ENCODE assay signal across 14 cellular contexts in the genomic region with DNA sequence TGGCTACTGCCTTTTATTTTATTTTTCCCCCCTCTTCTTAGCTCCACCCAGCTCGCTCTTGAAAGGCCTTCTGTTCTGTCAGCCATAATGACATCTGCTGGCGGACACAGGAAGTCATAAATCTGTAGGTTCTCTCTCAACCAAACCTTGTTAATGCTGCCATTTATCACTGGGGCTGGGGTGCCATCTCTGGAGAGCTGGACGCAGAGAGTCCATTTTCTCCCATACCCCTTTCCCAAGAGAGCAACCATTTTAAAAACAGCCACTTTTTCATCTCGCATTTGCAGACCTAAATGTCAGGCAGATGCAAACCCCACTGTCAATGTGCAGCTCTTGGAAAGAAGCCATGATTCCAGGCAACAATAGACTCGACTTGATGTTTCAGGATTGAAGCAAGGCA. TPM values are rescaled to one million over a fixed set of nuclear protein-coding genes. Genes with fewer than 3 reads are reported as not detected.
DNase-seq lines count a peak whose midpoint lies in the region; ATAC-seq, FAIRE-seq and TF ChIP-seq lines count a peak whose summit lies in the region.
"Had no signal": no experiment of that assay in that cellular context is flagged by ENCODE, and none has a peak within 500 bp of the region (broad histone marks: within the 10 kb centered on the region; RNA-seq: fewer than 3 reads in every experiment).

No MANE protein-coding gene starts in this region.

- H3K27ac ChIP-seq in cardiac muscle cell (no peak overlapping the region), right cardiac atrium (ENCODE audit: low read length) (no peak overlapping the region), brain microvascular endothelial cell (no peak overlapping the region)
- H3K27ac ChIP-seq: sigmoid colon, SJSA1 had no signal

- H3K4me3 ChIP-seq in cardiac muscle cell = no peak overlapping the region
- no peak overlapping the region for H3K4me3 ChIP-seq in right cardiac atrium (ENCODE audit: low read length)
- no peak overlapping the region for H3K4me3 ChIP-seq in brain microvascular endothelial cell (ENCODE audit: low read depth, low read length)
- H3K4me3 ChIP-seq: sigmoid colon, SJSA1 had no signal

- no peak for ATAC-seq in right cardiac atrium
- no peak for ATAC-seq in stimulated activated naive CD8-positive, alpha-beta T cell treated with anti-CD3 and anti-CD28 coated beads, Interleukin-15, Interleukin-2, amounts not matched to agents 100 U/mL and 50 U/mL, for 24 hours
- ATAC-seq: activated T-cell treated with anti-CD3 and anti-CD28 coated beads, Interleukin-2, amount 50 U/mL, for 72 hours had no signal

- DNase-seq in cardiac muscle cell (ENCODE audit: low read depth in 1 of 2, low spot score in 1 of 2) (peak in 1 of 2 donors; percentile 35), right cardiac atrium (no peak), NCI-H748 treated with DMSO at 0.1 percent for 48 hours (lab: John Stamatoyannopoulos, UW) (peak; percentile 81), brain microvascular endothelial cell (no peak), urothelium cell line (ENCODE audit: low spot score) (peak; percentile 78), NCI-H128 (lab: John Stamatoyannopoulos, UW; ENCODE audit: unreplicated experiment) (no peak), Kasumi-1 (lab: John Stamatoyannopoulos, UW) (no peak)
- DNase-seq in stimulated activated naive CD8-positive, alpha-beta T cell treated with anti-CD3 and anti-CD28 coated beads, Interleukin-15, Interleukin-2, amounts not matched to agents 100 U/mL and 50 U/mL, for 24 hours = no peak
- DNase-seq: activated T-cell treated with anti-CD3 and anti-CD28 coated beads, Interleukin-2, amount 50 U/mL, for 72 hours; effector CD8-positive, alpha-beta T cell; sigmoid colon; stimulated activated naive CD4-positive, alpha-beta T cell had no signal

- H3K4me1 ChIP-seq in cardiac muscle cell (ENCODE audit: low read depth) (peaks cover 4% of the 10 kb centered on the region), right cardiac atrium (ENCODE audit: control insufficient read depth, insufficient read depth, low read length) (peaks cover 2% of the 10 kb centered on the region)
- H3K4me1 ChIP-seq: sigmoid colon had no signal

- H3K36me3 ChIP-seq in cardiac muscle cell = no peaks in the 10 kb centered on the region
- H3K36me3 ChIP-seq in brain microvascular endothelial cell (replicated peaks) = no peaks in the 10 kb centered on the region
- H3K36me3 ChIP-seq: sigmoid colon, SJSA1 had no signal

- 43% methylated on average over 5 of the region's 5 CpGs for WGBS in right cardiac atrium

- FAIRE-seq in urothelium cell line (lab: Jason Lieb, UNC) = peak; percentile 71
- FAIRE-seq: GM12892 had no signal

- peak; percentile 19 for TF ChIP-seq CTCF in cardiac muscle cell (IDR thresholded peaks at IDR 0.05; ENCODE audit: low read depth, low read length)
- peak; percentile 11 for TF ChIP-seq CTCF in brain microvascular endothelial cell (IDR thresholded peaks at IDR 0.05; ENCODE audit: low read depth, low read length, missing control alignments)

- intact Hi-C loops in right cardiac atrium (cut with DNase I) = no loop called here

- H3K9me3 ChIP-seq in cardiac muscle cell (ENCODE audit: low read depth) (no peaks in the 10 kb centered on the region), right cardiac atrium (ENCODE audit: control insufficient read depth, low read length) (no peaks in the 10 kb centered on the region)
- H3K9me3 ChIP-seq: sigmoid colon, SJSA1 had no signal

- in situ Hi-C loops in brain microvascular endothelial cell (cut with HindIII; ENCODE audit: low pct_ligation_motif_present, low sequenced_read_pairs) = no loop called here

- H3K27me3 ChIP-seq in cardiac muscle cell (no peaks in the 10 kb centered on the region), right cardiac atrium (ENCODE audit: control insufficient read depth, insufficient read depth) (no peaks in the 10 kb centered on the region), brain microvascular endothelial cell (replicated peaks) (no peaks in the 10 kb centered on the region)
- H3K27me3 ChIP-seq: sigmoid colon had no signal

RNA-seq across cellular contexts. Expression of a gene that starts 13.0 kb away (rescaled TPM):
- total RNA-seq in cardiac muscle cell (17.3 and 32.0 TPM in 2 replicates), right cardiac atrium (1 to 10 TPM; 5.9 to 8.9 (median 7.0) TPM)
- polyA plus RNA-seq in cardiac muscle cell (10.4 and 16.5 TPM in 2 replicates), right cardiac atrium (2.3 TPM)
- total RNA-seq: SJSA1 had no signal

Comparison
In these comparisons a context has a peak if more than half of its experiments do, and no peak if none do; other contexts are left out.
1. DNase-seq: peak in NCI-H748 treated with DMSO at 0.1 percent for 48 hours (single experiment) and urothelium cell line (single experiment); none in right cardiac atrium (0 of 3), brain microvascular endothelial cell (single experiment), NCI-H128 (single experiment), stimulated activated naive CD8-positive, alpha-beta T cell treated with anti-CD3 and anti-CD28 coated beads, Interleukin-15, Interleukin-2, amounts not matched to agents 100 U/mL and 50 U/mL, for 24 hours (single experiment) and Kasumi-1 (0 of 2).